ENCODE assay signal across 1 cellular context in the genomic region with DNA sequence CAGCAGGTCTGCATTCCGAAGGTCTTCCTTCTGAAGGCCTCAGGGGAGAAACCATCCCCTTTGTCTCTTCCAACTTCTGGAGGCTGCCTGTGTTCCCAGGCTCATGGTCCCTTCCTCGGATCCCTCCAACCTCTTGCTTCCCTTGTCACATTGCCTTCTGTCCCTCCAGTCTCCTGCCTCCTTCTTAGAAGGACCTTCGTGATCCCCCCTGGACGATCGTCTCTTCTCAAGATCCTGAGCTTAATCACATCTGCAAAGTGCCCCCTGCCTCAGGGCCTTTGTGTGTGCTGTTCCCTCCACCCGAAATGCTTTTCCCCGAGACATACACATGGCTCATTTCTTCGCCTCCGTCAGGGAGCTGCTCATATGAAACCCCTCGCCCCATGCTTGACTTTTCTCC.
TF ChIP-seq lines count a peak whose summit lies in the region.

No MANE protein-coding gene starts in this region.

TF ChIP-seq in HepG2, 621 proteins besides CTCF, POLR2A, EP300 and RAD21:
- TF ChIP-seq PRMT3 (CRISPR knock-in tag; IDR thresholded peaks at IDR 0.05; ENCODE audit: borderline replicate concordance, low read depth) (no peak), HES4 (CRISPR knock-in tag; IDR thresholded peaks at IDR 0.05; ENCODE audit: borderline replicate concordance) (no peak), ATRX (CRISPR knock-in tag; IDR thresholded peaks at IDR 0.05; ENCODE audit: borderline replicate concordance) (no peak), ZNF777 (CRISPR knock-in tag; IDR thresholded peaks at IDR 0.05) (no peak), ZNF160 (CRISPR knock-in tag; IDR thresholded peaks at IDR 0.05) (no peak), POLR2G (IDR thresholded peaks at IDR 0.05; ENCODE audit: low read depth, low read length) (no peak), JUND (CRISPR knock-in tag; IDR thresholded peaks at IDR 0.05) (no peak)
- TF ChIP-seq, protein P1, sequence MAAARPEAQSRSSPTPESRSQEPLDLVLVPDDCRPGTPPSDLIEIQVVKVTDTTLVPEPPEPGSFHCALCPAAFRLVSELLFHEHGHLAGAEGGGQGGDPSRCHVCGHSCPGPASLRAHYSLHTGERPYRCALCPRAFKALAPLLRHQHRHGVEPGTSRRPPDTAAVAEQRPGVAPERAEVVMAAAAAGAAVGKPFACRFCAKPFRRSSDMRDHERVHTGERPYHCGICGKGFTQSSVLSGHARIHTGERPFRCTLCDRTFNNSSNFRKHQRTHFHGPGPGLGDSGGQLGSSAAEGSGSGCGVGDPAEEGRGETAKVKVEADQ (CRISPR knock-in tag; IDR thresholded peaks at IDR 0.05; ENCODE audit: borderline replicate concordance): no peak
